Comparison of ENCODE assay signal across 8 cellular contexts in genomic region chr14:104752735-104753527, GRCh38. TPM values are rescaled to one million over a fixed set of nuclear protein-coding genes. Genes with fewer than 3 reads are reported as not detected.
DNase-seq lines count a peak whose midpoint lies in the region; ATAC-seq, FAIRE-seq and TF ChIP-seq lines count a peak whose summit lies in the region.

A gene with protein sequence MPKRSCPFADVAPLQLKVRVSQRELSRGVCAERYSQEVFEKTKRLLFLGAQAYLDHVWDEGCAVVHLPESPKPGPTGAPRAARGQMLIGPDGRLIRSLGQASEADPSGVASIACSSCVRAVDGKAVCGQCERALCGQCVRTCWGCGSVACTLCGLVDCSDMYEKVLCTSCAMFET (plus strand): TSS chr14:104753147. CDS start chr14:104753202, 55 bp downstream.

- H3K36me3 ChIP-seq in adipocyte (ENCODE audit: control insufficient read depth, insufficient read depth, low read length, severe bottlenecking): peaks cover 21% of the 10 kb centered on the region
- peaks cover 0 to 6% (median 0%) of the 10 kb centered on the region in 3 donors for H3K36me3 ChIP-seq in pancreas
- peaks cover 24 to 33% (median 26%) of the 10 kb centered on the region in 3 donors for H3K36me3 ChIP-seq in tibial artery

- no peak for TF ChIP-seq CTCF in GM12875 (IDR thresholded peaks at IDR 0.05; ENCODE audit: borderline replicate concordance, insufficient read depth, low read depth, low read length)
- TF ChIP-seq CTCF in pancreas (IDR thresholded peaks at IDR 0.05): no peak
- peak in 1 of 2 experiments; percentile 9 for TF ChIP-seq CTCF in tibial artery (IDR thresholded peaks at IDR 0.05)

- peak; percentile 90 for ATAC-seq in HG02798 (IDR thresholded peaks at IDR 0.05; ENCODE audit: poor library complexity, unreplicated experiment)
- ATAC-seq in Right ventricle myocardium superior (ENCODE audit: poor library complexity): peak; percentile 97
- peak; percentile 89 to 95 (median 90) for ATAC-seq in pancreas

- H3K27ac ChIP-seq in pancreas (peak within 1 kb of the TSS; percentile 70 to 94 (median 83)), tibial artery (peak within 1 kb of the TSS; percentile 97 to 98)

- intact Hi-C loops in Right ventricle myocardium superior (cut with DNase I): no loop called here
- intact Hi-C loops in pancreas (cut with DNase I): no loop called here
- intact Hi-C loops in tibial artery (cut with DNase I; ENCODE audit: low total_unique reads): loop anchor here (2.0 to 10.0 kb wide), 2 partner anchors 74 to 722 kb away; partner anchors contain the start of gene CRIP2

- H3K27me3 ChIP-seq in adipocyte (replicated peaks; ENCODE audit: control insufficient read depth, insufficient read depth, low read length) (no peaks in the 10 kb centered on the region), pancreas (no peaks in the 10 kb centered on the region), tibial artery (no peaks in the 10 kb centered on the region)

- H3K4me3 ChIP-seq in GM12875 (ENCODE audit: low read depth, low read length) (peak within 1 kb of the TSS; percentile 93), adipocyte (ENCODE audit: low read length) (peak within 1 kb of the TSS; percentile 96), pancreas (peak within 1 kb of the TSS; percentile 87 to 99 (median 94)), tibial artery (peak within 1 kb of the TSS; percentile 80 to 89)

- peak; percentile 99 for DNase-seq in NCI-H1436 (lab: John Stamatoyannopoulos, UW)
- peak; percentile 99 for DNase-seq in T follicular helper cell (ENCODE audit: low read depth)
- DNase-seq in adipocyte (ENCODE audit: low read depth): peak; percentile 100
- DNase-seq in Right ventricle myocardium superior: peak; percentile 100
- DNase-seq in pancreas: peak; percentile 99 to 100 (median 100)
- DNase-seq in tibial artery: peak; percentile 99 to 100

- WGBS in pancreas, 2 donors: 0% methylated on average over 86 to 95 of the region's 95 CpGs

- H3K4me1 ChIP-seq in adipocyte (ENCODE audit: control insufficient read depth, insufficient read depth, low read length) (peaks cover 38% of the 10 kb centered on the region), pancreas (peaks cover 17 to 28% (median 22%) of the 10 kb centered on the region in 3 donors), tibial artery (peaks cover 0 to 69% (median 47%) of the 10 kb centered on the region in 4 donors)

- peak within 1 kb of the TSS; percentile 98 for H3K9ac ChIP-seq in adipocyte (ENCODE audit: low read length)

- no peak for FAIRE-seq in pancreas (lab: Jason Lieb, UNC)

- no peaks in the 10 kb centered on the region for H3K9me3 ChIP-seq in adipocyte (ENCODE audit: control insufficient read depth, low read length)
- no peaks in the 10 kb centered on the region for H3K9me3 ChIP-seq in pancreas
- no peaks in the 10 kb centered on the region for H3K9me3 ChIP-seq in tibial artery

RNA-seq across cellular contexts. Expression of the gene that starts here (rescaled TPM):
- total RNA-seq in Right ventricle myocardium superior (60.7 TPM), pancreas (10 to 100 TPM; 29.1 to 54.6 (median 38.8) TPM)
- 100 to 1,000 TPM in 1 of 2 donors, 10 to 100 TPM in 1; 76.3 to 136 TPM for polyA plus RNA-seq in pancreas

Comparison
In these comparisons a context has a peak if more than half of its experiments do, and no peak if none do; other contexts are left out.
1. Peak in every context shown above with its lines: DNase-seq, ATAC-seq, H3K4me3 ChIP-seq and H3K27ac ChIP-seq.